18 cellular contexts compared by ENCODE assay signal in the genomic region with DNA sequence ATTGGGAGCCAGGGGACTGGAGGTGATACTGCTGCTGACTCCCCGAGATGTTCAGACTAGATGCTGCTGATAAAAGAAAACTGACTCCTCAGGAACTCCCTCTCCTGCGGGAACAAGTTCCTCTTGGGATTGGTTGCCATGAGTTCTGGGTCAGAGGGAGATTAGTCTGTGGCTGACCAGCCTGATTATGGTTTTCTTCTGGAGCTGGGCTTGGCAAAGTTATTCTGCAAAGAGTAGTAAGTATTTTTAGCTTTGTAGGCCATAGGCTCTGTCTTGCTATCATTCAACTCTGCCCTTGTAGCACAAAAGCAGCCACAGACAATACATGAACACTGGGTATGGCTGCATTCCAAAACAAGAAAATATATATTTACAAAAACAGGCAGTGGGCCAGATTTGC.
DNase-seq lines count a peak whose midpoint lies in the region; ATAC-seq, FAIRE-seq and TF ChIP-seq lines count a peak whose summit lies in the region.
"Had no signal": no experiment of that assay in that cellular context is flagged by ENCODE, and none has a peak within 500 bp of the region (broad histone marks: within the 10 kb centered on the region; RNA-seq: fewer than 3 reads in every experiment).

No MANE protein-coding gene starts in this region.

- no peaks in the 10 kb centered on the region for H3F3A ChIP-seq in SK-N-SH (replicated peaks; ENCODE audit: insufficient read depth)

- 58% methylated on average over 2 of the region's 2 CpGs for WGBS in SK-N-SH (ENCODE audit: low lambda C conversion rate)
- WGBS in sigmoid colon, 2 donors: 77 to 80% methylated on average over 2 of the region's 2 CpGs

- TF ChIP-seq EP300 in SK-N-SH (IDR thresholded peaks at IDR 0.05; ENCODE audit: borderline replicate concordance in 1 of 2, low read depth in 1 of 2, low read length in 1 of 2) (no peak), sigmoid colon (IDR thresholded peaks at IDR 0.05) (no peak)

- DNase-seq in left ventricle myocardium superior (no peak), left ventricle myocardium inferior (no peak), SK-N-SH (no peak), myocyte (ENCODE audit: low read depth) (peak; percentile 91), putamen (ENCODE audit: low spot score) (no peak), sigmoid colon (no peak), kidney (no peak)
- DNase-seq: 8988T; Calu3; CD8-positive, alpha-beta T cell; DMS79 treated with DMSO at 0.1 percent for 48 hours; GF-D8; GOT3; H7; HFFc6 had no signal

- no peak overlapping the region for H2AFZ ChIP-seq in SK-N-SH (ENCODE audit: low read depth)

- ATAC-seq in left ventricle myocardium superior: peak; percentile 39
- ATAC-seq: CD8-positive, alpha-beta T cell; HCT116 had no signal

- H3K27me3 ChIP-seq in left ventricle myocardium inferior (ENCODE audit: low read depth): no peaks in the 10 kb centered on the region
- no peaks in the 10 kb centered on the region for H3K27me3 ChIP-seq in SK-N-SH (ENCODE audit: insufficient read depth)
- H3K27me3 ChIP-seq in sigmoid colon: no peaks in the 10 kb centered on the region
- H3K27me3 ChIP-seq: BLaER1 had no signal

- no peak for TF ChIP-seq POLR2A in sigmoid colon (IDR thresholded peaks at IDR 0.05)

- H3K27ac ChIP-seq in left ventricle myocardium inferior (replicated peaks) (no peak overlapping the region), SK-N-SH (ENCODE audit: low read depth in 2 of 2, low read length in 1 of 2) (peak overlapping the region in 1 of 2 experiments; percentile 30; a peak in 1 of 4 replicates), sigmoid colon (no peak overlapping the region), kidney (ENCODE audit: low read depth in 2 of 2, low read length in 2 of 2) (no peak overlapping the region)
- H3K27ac ChIP-seq: BLaER1 had no signal

- no peak overlapping the region for H3K4me3 ChIP-seq in left ventricle myocardium inferior
- H3K4me3 ChIP-seq in SK-N-SH (ENCODE audit: low read depth in 2 of 2, low read length in 1 of 2): no peak overlapping the region
- no peak overlapping the region for H3K4me3 ChIP-seq in sigmoid colon
- H3K4me3 ChIP-seq in kidney (ENCODE audit: low read length in 2 of 2): no peak overlapping the region
- H3K4me3 ChIP-seq: BLaER1 had no signal

- H3K4me1 ChIP-seq in left ventricle myocardium inferior (peaks cover 22% of the 10 kb centered on the region), SK-N-SH (ENCODE audit: control insufficient read depth in 1 of 2, insufficient read depth in 2 of 2, low read depth in 1 of 2, low read length in 1 of 2) (peaks cover 0 to 7% of the 10 kb centered on the region in 2 experiments; a peak in 1 of 4 replicates), sigmoid colon (peaks cover 0 to 13% (median 5%) of the 10 kb centered on the region in 4 donors), kidney (ENCODE audit: control insufficient read depth in 1 of 2, insufficient read depth in 1 of 2, low read depth in 1 of 2, low read length in 2 of 2) (no peaks in the 10 kb centered on the region)

- H3K79me2 ChIP-seq in SK-N-SH (ENCODE audit: insufficient read depth): no peaks in the 10 kb centered on the region

- intact Hi-C loops in left ventricle myocardium superior (cut with micrococcal nuclease): no loop called here
- intact Hi-C loops in left ventricle myocardium inferior (cut with micrococcal nuclease): no loop called here
- intact Hi-C loops in sigmoid colon (cut with DNase I): no loop called here
- intact Hi-C loops in kidney (cut with DNase I): no loop called here

- FAIRE-seq in kidney (lab: Jason Lieb, UNC): no peak
- FAIRE-seq: HTR-8/SVneo had no signal

- H3K9ac ChIP-seq in SK-N-SH (no peak overlapping the region), kidney (ENCODE audit: low read length in 2 of 2) (no peak overlapping the region)
- H3K9ac ChIP-seq: BLaER1 had no signal

- CTCF ChIA-PET in SK-N-SH (lab: Yijun Ruan, JAX): no interaction called here

- TF ChIP-seq RAD21 in SK-N-SH (IDR thresholded peaks at IDR 0.05; ENCODE audit: low read length): no peak

- no peak overlapping the region for H3K4me2 ChIP-seq in SK-N-SH
- H3K4me2 ChIP-seq: BLaER1 had no signal

- no peaks in the 10 kb centered on the region for H4K20me1 ChIP-seq in SK-N-SH (ENCODE audit: insufficient read depth)
- H4K20me1 ChIP-seq: BLaER1 had no signal

- POLR2A ChIA-PET in SK-N-SH (lab: Yijun Ruan, JAX): no interaction called here

- TF ChIP-seq CTCF in left ventricle myocardium inferior (IDR thresholded peaks at IDR 0.05; ENCODE audit: borderline replicate concordance) (no peak), SK-N-SH (IDR thresholded peaks at IDR 0.05) (no peak), sigmoid colon (IDR thresholded peaks at IDR 0.05) (no peak), kidney (IDR thresholded peaks at IDR 0.05; ENCODE audit: borderline replicate concordance, extremely low read depth, insufficient read depth) (no peak)

- H3K9me3 ChIP-seq in left ventricle myocardium inferior (replicated peaks) (no peaks in the 10 kb centered on the region), SK-N-SH (no peaks in the 10 kb centered on the region), sigmoid colon (no peaks in the 10 kb centered on the region), kidney (ENCODE audit: control insufficient read depth in 1 of 2, low read length in 2 of 2) (no peaks in the 10 kb centered on the region)
- H3K9me3 ChIP-seq: BLaER1 had no signal

- H3K9me2 ChIP-seq in SK-N-SH: no peaks in the 10 kb centered on the region

- H3K36me3 ChIP-seq in left ventricle myocardium inferior (no peaks in the 10 kb centered on the region), SK-N-SH (replicated peaks in 1 of 2; ENCODE audit: control insufficient read depth in 1 of 2, insufficient read depth in 2 of 2, low read length in 1 of 2) (no peaks in the 10 kb centered on the region), sigmoid colon (no peaks in the 10 kb centered on the region), kidney (ENCODE audit: control insufficient read depth in 1 of 2, insufficient read depth in 2 of 2, low read length in 2 of 2) (no peaks in the 10 kb centered on the region)
- H3K36me3 ChIP-seq: BLaER1 had no signal

TF ChIP-seq in SK-N-SH, 30 proteins besides CTCF, POLR2A, EP300 and RAD21:
- TF ChIP-seq RXRA (IDR thresholded peaks at IDR 0.05; ENCODE audit: borderline replicate concordance, low read depth): 0 out of 2 replicates have a peak, but pooled peaks have one; percentile 9
- no peak for TF ChIP-seq TEAD4 (IDR thresholded peaks at IDR 0.05; ENCODE audit: borderline replicate concordance, insufficient read depth)
- TF ChIP-seq FOXM1 (IDR thresholded peaks at IDR 0.05; ENCODE audit: low read depth): no peak
- peak; percentile 51; the same call in 1 of the 2 replicates for TF ChIP-seq NFIC (IDR thresholded peaks at IDR 0.05; ENCODE audit: borderline replicate concordance)
- TF ChIP-seq TAF1 (IDR thresholded peaks at IDR 0.05; ENCODE audit: borderline replicate concordance, low read depth, low read length): no peak
- TF ChIP-seq SIN3A (IDR thresholded peaks at IDR 0.05; ENCODE audit: borderline replicate concordance, low read depth, low read length): no peak
TF ChIP-seq in SK-N-SH: peak in this region for 2.
